ENCODE assay signal across 14 cellular contexts in genomic region chr2:135030826-135031225, GRCh38. TPM values are rescaled to one million over a fixed set of nuclear protein-coding genes. Genes with fewer than 3 reads are reported as not detected.
DNase-seq lines count a peak whose midpoint lies in the region; ATAC-seq, FAIRE-seq and TF ChIP-seq lines count a peak whose summit lies in the region.
"Had no signal": no experiment of that assay in that cellular context is flagged by ENCODE, and none has a peak within 500 bp of the region (broad histone marks: within the 10 kb centered on the region; RNA-seq: fewer than 3 reads in every experiment).

No MANE protein-coding gene starts in this region.

- H3K9me3 ChIP-seq in OCI-LY7 (ENCODE audit: low read length) (no peaks in the 10 kb centered on the region), endothelial cell of umbilical vein (replicated peaks; ENCODE audit: control insufficient read depth, insufficient read depth, low read length) (no peaks in the 10 kb centered on the region), neuronal stem cell (replicated peaks in 1 of 2; ENCODE audit: control insufficient read depth in 2 of 2, insufficient read depth in 1 of 2, low read depth in 1 of 2, low read length in 2 of 2) (no peaks in the 10 kb centered on the region)
- H3K9me3 ChIP-seq: tibial artery had no signal

- no peaks in the 10 kb centered on the region for H3K9me2 ChIP-seq in OCI-LY7 (ENCODE audit: insufficient read depth, low read length)

- TF ChIP-seq CTCF in OCI-LY7 (conservative IDR thresholded peaks at IDR 0.05; ENCODE audit: low read length) (no peak), endothelial cell of umbilical vein (IDR thresholded peaks at IDR 0.05; ENCODE audit: extremely low read depth in 1 of 2, insufficient read depth in 1 of 2, low read depth in 1 of 2, low read length in 2 of 2) (no peak)

- H3K9ac ChIP-seq in endothelial cell of umbilical vein (replicated peaks; ENCODE audit: extremely low read depth, insufficient read depth, low read length) (no peak overlapping the region), neuronal stem cell (ENCODE audit: low read depth, low read length, poor library complexity) (no peak overlapping the region)

- dilution Hi-C loops in endothelial cell of umbilical vein (cut with MboI; ENCODE audit: extremely low pct_ligation_motif_present, low sequenced_read_pairs): no loop called here

- H2BK120ac ChIP-seq in neuronal stem cell (ENCODE audit: low read depth, low read length): no peak overlapping the region

- CTCF ChIA-PET in OCI-LY7 (lab: Charles Lee; ENCODE audit: unreplicated experiment): no interaction called here
- CTCF ChIA-PET in endothelial cell of umbilical vein (lab: Charles Lee): interaction anchor here (0.9 to 1.1 kb wide), 2 partner anchors 14 to 1729 kb away, joined by 3 read pairs; no protein-coding TSS in a partner anchor

- DNase-seq in H7: peak; percentile 52
- DNase-seq in OCI-LY7 (ENCODE audit: low spot score): peak; percentile 11
- DNase-seq in endothelial cell of umbilical vein (ENCODE audit: low read depth, low spot score): peak; percentile 35
- DNase-seq in neuronal stem cell (ENCODE audit: low spot score): peak; percentile 32
- DNase-seq in NOMO-1 treated with DMSO at 0.1 percent for 48 hours (lab: John Stamatoyannopoulos, UW; ENCODE audit: unreplicated experiment): no peak
- DNase-seq in SHP77 (lab: John Stamatoyannopoulos, UW): no peak
- no peak for DNase-seq in left cardiac atrium
- DNase-seq: GF-D8, immature natural killer cell, tibial artery had no signal

- H3K9me1 ChIP-seq in endothelial cell of umbilical vein (replicated peaks; ENCODE audit: control insufficient read depth, extremely low read depth, insufficient read depth, low read length): no peaks in the 10 kb centered on the region

- H3K4me2 ChIP-seq in OCI-LY7 (ENCODE audit: low read length): no peak overlapping the region
- H3K4me2 ChIP-seq in endothelial cell of umbilical vein (ENCODE audit: insufficient read depth, low read length): no peak overlapping the region
- no peak overlapping the region for H3K4me2 ChIP-seq in neuronal stem cell (ENCODE audit: insufficient read depth, low read length, poor library complexity, severe bottlenecking)

- no peak overlapping the region for H3K18ac ChIP-seq in neuronal stem cell (ENCODE audit: low read length)

- H3K4me1 ChIP-seq in OCI-LY7 (ENCODE audit: insufficient read depth, low read length, poor library complexity, severe bottlenecking) (no peaks in the 10 kb centered on the region), endothelial cell of umbilical vein (ENCODE audit: control insufficient read depth, extremely low read depth, insufficient read depth, low read length) (no peaks in the 10 kb centered on the region), neuronal stem cell (ENCODE audit: control insufficient read depth in 2 of 2, insufficient read depth in 1 of 2, low read depth in 1 of 2, low read length in 2 of 2) (no peaks in the 10 kb centered on the region)
- H3K4me1 ChIP-seq: tibial artery had no signal

- H2BK12ac ChIP-seq in neuronal stem cell (ENCODE audit: low read length): no peak overlapping the region

- no TSS peak for BruUV-seq in OCI-LY7 (replicated peaks; lab: Mats Ljungman, UMichigan)
- no TSS peak for BruUV-seq in endothelial cell of umbilical vein (replicated peaks; lab: Mats Ljungman, UMichigan)

- no peak overlapping the region for H4K91ac ChIP-seq in neuronal stem cell (ENCODE audit: low read depth, low read length, poor library complexity)

- H3K4ac ChIP-seq in neuronal stem cell (ENCODE audit: low read length): no peak overlapping the region

- no peak for TF ChIP-seq POLR2A in endothelial cell of umbilical vein (IDR thresholded peaks at IDR 0.05; ENCODE audit: low read depth, low read length)

- peak; percentile 33 for FAIRE-seq in endothelial cell of umbilical vein (lab: Jason Lieb, UNC)

- H3K36me3 ChIP-seq in H7 (replicated peaks; ENCODE audit: control insufficient read depth, insufficient read depth, low read length) (no peaks in the 10 kb centered on the region), OCI-LY7 (ENCODE audit: insufficient read depth, low read length) (no peaks in the 10 kb centered on the region), endothelial cell of umbilical vein (ENCODE audit: control insufficient read depth in 2 of 2, extremely low read depth in 1 of 2, insufficient read depth in 2 of 2, low read length in 2 of 2) (no peaks in the 10 kb centered on the region), neuronal stem cell (replicated peaks in 1 of 2; ENCODE audit: control insufficient read depth in 2 of 2, insufficient read depth in 2 of 2, low read length in 2 of 2) (no peaks in the 10 kb centered on the region)
- H3K36me3 ChIP-seq: tibial artery had no signal

- no CpG with 5 or more reads among the region's 1 CpG for WGBS in neuronal stem cell (ENCODE audit: extremely low coverage in 2 of 2, insufficient read length in 2 of 2, insufficient replicate concordance in 1 of 2), 2 donors

- H3K4me3 ChIP-seq in H7 (ENCODE audit: insufficient read depth, low read depth, low read length): no peak overlapping the region
- no peak overlapping the region for H3K4me3 ChIP-seq in OCI-LY7 (ENCODE audit: low read depth, low read length, poor library complexity, severe bottlenecking)
- H3K4me3 ChIP-seq in endothelial cell of umbilical vein (replicated peaks in 1 of 3; ENCODE audit: insufficient read depth in 1 of 3, low read depth in 1 of 3, low read length in 3 of 3): no peak overlapping the region
- H3K4me3 ChIP-seq in neuronal stem cell (ENCODE audit: low read length in 2 of 2): no peak overlapping the region
- H3K4me3 ChIP-seq: tibial artery had no signal

- POLR2A ChIA-PET in OCI-LY7 (lab: Charles Lee): no interaction called here
- POLR2A ChIA-PET in endothelial cell of umbilical vein (lab: Charles Lee): no interaction called here

- H2AK5ac ChIP-seq in neuronal stem cell (ENCODE audit: low read depth, low read length): no peak overlapping the region

- H2BK15ac ChIP-seq in neuronal stem cell (ENCODE audit: low read length): no peak overlapping the region

- H2BK5ac ChIP-seq in neuronal stem cell (ENCODE audit: low read length): no peak overlapping the region

- no peak overlapping the region for H3K27ac ChIP-seq in OCI-LY7 (ENCODE audit: low read depth, low read length, poor library complexity, severe bottlenecking)
- H3K27ac ChIP-seq in endothelial cell of umbilical vein (ENCODE audit: insufficient read depth, low read depth, low read length): no peak overlapping the region
- H3K27ac ChIP-seq in neuronal stem cell (replicated peaks; ENCODE audit: low read length): no peak overlapping the region
- H3K27ac ChIP-seq: tibial artery had no signal

- H4K20me1 ChIP-seq in OCI-LY7 (ENCODE audit: insufficient read depth, low read length) (no peaks in the 10 kb centered on the region), endothelial cell of umbilical vein (replicated peaks; ENCODE audit: control insufficient read depth, extremely low read depth, insufficient read depth, low read length) (no peaks in the 10 kb centered on the region)

- intact Hi-C loops in OCI-LY7 (cut with micrococcal nuclease; ENCODE audit: unreplicated experiment): no loop called here
- intact Hi-C loops in endothelial cell of umbilical vein (cut with micrococcal nuclease): no loop called here
- intact Hi-C loops in left cardiac atrium (cut with DNase I): no loop called here

- H3K79me2 ChIP-seq in OCI-LY7 (ENCODE audit: insufficient read depth, low read depth, low read length): no peaks in the 10 kb centered on the region
- H3K79me2 ChIP-seq in endothelial cell of umbilical vein (ENCODE audit: control insufficient read depth, insufficient read depth, low read length): no peaks in the 10 kb centered on the region

- H3K23ac ChIP-seq in neuronal stem cell (ENCODE audit: low read depth, low read length, poor library complexity): no peak overlapping the region

- H3K27me3 ChIP-seq in H7 (ENCODE audit: control insufficient read depth, insufficient read depth, low read length) (no peaks in the 10 kb centered on the region), endothelial cell of umbilical vein (ENCODE audit: control insufficient read depth in 2 of 2, insufficient read depth in 2 of 2, low read length in 2 of 2) (peaks cover 0 to 3% of the 10 kb centered on the region in 2 experiments), neuronal stem cell (ENCODE audit: control insufficient read depth in 3 of 3, insufficient read depth in 3 of 3, low read depth in 1 of 3, low read length in 3 of 3) (no peaks in the 10 kb centered on the region)
- H3K27me3 ChIP-seq: tibial artery had no signal

- no peaks in the 10 kb centered on the region for H3K79me1 ChIP-seq in neuronal stem cell (ENCODE audit: low read depth, low read length)

- H3K14ac ChIP-seq in neuronal stem cell (ENCODE audit: low read length): no peak overlapping the region

- H2AFZ ChIP-seq in OCI-LY7 (ENCODE audit: low read length): no peak overlapping the region
- no peak overlapping the region for H2AFZ ChIP-seq in endothelial cell of umbilical vein (ENCODE audit: low read depth, low read length)
- no peak overlapping the region for H2AFZ ChIP-seq in neuronal stem cell (ENCODE audit: low read length)

- ATAC-seq in HG03135 (IDR thresholded peaks at IDR 0.05; ENCODE audit: unreplicated experiment): no peak
- ATAC-seq in left cardiac atrium: no peak
- ATAC-seq: activated T-helper 17 cell treated with anti-CD3 and anti-CD28 coated beads, Interleukin-2, amount 50 U/mL, for 72 hours had no signal

- H4K8ac ChIP-seq in neuronal stem cell (ENCODE audit: low read depth, low read length): no peak overlapping the region

RNA-seq across cellular contexts. Expression of gene MAP3K19, which starts 16.4 kb away (rescaled TPM):
- not detected in 2 replicates for total RNA-seq in H7 (2014; rRNA removed; shearing (Covaris generic))
- total RNA-seq in OCI-LY7 (2014; rRNA removed; shearing (Covaris generic)): not detected in 2 replicates
- total RNA-seq in OCI-LY7 (2022): not detected in 2 replicates
- not detected in 2 replicates for total RNA-seq in endothelial cell of umbilical vein
- polyA plus RNA-seq in endothelial cell of umbilical vein: not detected in 2 replicates
- polyA plus RNA-seq in endothelial cell of umbilical vein (2011; cell fraction: cytosol; rRNA removed): not detected in 2 replicates
- not detected in 2 replicates for polyA plus RNA-seq in endothelial cell of umbilical vein (2011; cell fraction: nucleus; rRNA removed)
- polyA plus RNA-seq in endothelial cell of umbilical vein (2012): not detected in 2 replicates
- not detected in 2 replicates for polyA minus RNA-seq in endothelial cell of umbilical vein
- not detected for polyA minus RNA-seq in endothelial cell of umbilical vein (2011; cell fraction: cytosol; rRNA and poly(A)+ RNA removed)
- polyA minus RNA-seq in endothelial cell of umbilical vein (2011; cell fraction: nucleus; rRNA and poly(A)+ RNA removed): not detected in 2 replicates
- not detected for polyA plus RNA-seq in neuronal stem cell (2013, experiment 1 of 2)
- polyA plus RNA-seq in neuronal stem cell (2013, experiment 2 of 2): not detected
- not detected for total RNA-seq in left cardiac atrium
- total RNA-seq: omental fat pad had no signal
- polyA plus RNA-seq: IgD-negative memory B cell, immature natural killer cell had no signal

RNA-seq across cellular contexts. Expression of gene RAB3GAP1, which starts 21.3 kb away (rescaled TPM):
- total RNA-seq in H7 (2014; rRNA removed; shearing (Covaris generic)): 29.7 and 42.7 TPM in 2 replicates
- 40.2 and 49.2 TPM in 2 replicates for total RNA-seq in OCI-LY7 (2014; rRNA removed; shearing (Covaris generic))
- total RNA-seq in OCI-LY7 (2022) (63.6 and 69.8 TPM in 2 replicates), endothelial cell of umbilical vein (37.2 and 39.5 TPM in 2 replicates), left cardiac atrium (10 to 100 TPM; 33.3 to 38.9 TPM)
- polyA plus RNA-seq in endothelial cell of umbilical vein: 11.0 and 14.9 TPM in 2 replicates
- 15.2 and 15.3 TPM in 2 replicates for polyA plus RNA-seq in endothelial cell of umbilical vein (2011; cell fraction: cytosol; rRNA removed)
- 24.1 and 28.9 TPM in 2 replicates for polyA plus RNA-seq in endothelial cell of umbilical vein (2011; cell fraction: nucleus; rRNA removed)
- 36.6 and 40.7 TPM in 2 replicates for polyA plus RNA-seq in endothelial cell of umbilical vein (2012)
- polyA minus RNA-seq in endothelial cell of umbilical vein: 31.8 and 32.6 TPM in 2 replicates
- 12.8 TPM for polyA minus RNA-seq in endothelial cell of umbilical vein (2011; cell fraction: cytosol; rRNA and poly(A)+ RNA removed)
- 35.6 and 59.8 TPM in 2 replicates for polyA minus RNA-seq in endothelial cell of umbilical vein (2011; cell fraction: nucleus; rRNA and poly(A)+ RNA removed)
- polyA plus RNA-seq in neuronal stem cell (2013, experiment 1 of 2): 22.2 TPM
- 21.0 TPM for polyA plus RNA-seq in neuronal stem cell (2013, experiment 2 of 2)

Comparison
In these comparisons a context has a peak if more than half of its experiments do, and no peak if none do; other contexts are left out.
1. DNase-seq: peak in H7 (single experiment), OCI-LY7 (single experiment), endothelial cell of umbilical vein (single experiment) and neuronal stem cell (single experiment); none in NOMO-1 treated with DMSO at 0.1 percent for 48 hours (single experiment), SHP77 (0 of 2) and left cardiac atrium (single experiment).